8 cellular contexts compared by ENCODE assay signal in the genomic region with DNA sequence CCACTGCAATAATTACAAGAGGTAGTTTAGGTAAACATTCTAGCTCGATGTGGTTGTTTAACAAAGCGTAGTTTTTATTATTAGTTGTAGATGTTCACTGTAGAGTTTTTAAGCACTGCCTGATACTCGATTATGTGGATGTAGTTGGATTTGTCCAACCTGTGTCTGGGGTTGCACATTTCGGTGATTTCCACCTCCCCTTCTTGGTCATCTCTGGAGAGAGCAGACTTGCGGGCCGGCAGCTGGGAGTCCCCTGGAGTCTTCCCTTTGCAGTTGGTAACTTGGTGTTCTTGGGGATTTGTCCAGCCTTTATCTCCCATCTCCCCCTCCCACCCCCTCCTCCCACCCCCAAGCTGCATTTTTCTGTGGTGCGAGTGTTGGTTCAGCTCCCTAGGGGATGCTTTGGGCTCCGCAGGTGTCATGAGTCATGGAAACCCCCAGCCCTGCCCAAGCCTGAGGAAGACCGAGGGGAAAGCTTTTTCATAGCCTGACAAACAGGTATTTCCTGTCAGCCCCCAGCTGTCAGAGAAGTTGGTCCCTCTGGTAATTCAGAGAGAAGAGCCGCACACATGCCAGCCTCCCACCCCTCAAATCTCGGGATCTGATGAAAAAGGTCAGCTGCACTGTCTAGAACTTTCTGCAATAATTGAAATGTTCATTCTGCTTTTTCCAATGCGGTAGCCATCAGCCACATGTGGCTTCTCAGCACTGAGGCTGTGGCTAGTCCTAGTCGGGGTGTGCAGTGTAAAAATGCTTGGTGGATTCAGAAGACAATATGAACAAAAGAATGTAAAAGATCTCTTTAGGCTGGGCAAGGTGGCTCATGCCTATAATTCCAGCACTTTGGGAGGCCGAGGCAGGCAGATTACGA. TPM values are rescaled to one million over a fixed set of nuclear protein-coding genes. Genes with fewer than 3 reads are reported as not detected.
DNase-seq lines count a peak whose midpoint lies in the region; ATAC-seq, FAIRE-seq and TF ChIP-seq lines count a peak whose summit lies in the region.
"Had no signal": no experiment of that assay in that cellular context is flagged by ENCODE, and none has a peak within 500 bp of the region (broad histone marks: within the 10 kb centered on the region; RNA-seq: fewer than 3 reads in every experiment).

No MANE protein-coding gene starts in this region.

- FAIRE-seq in GM19239 (lab: Jason Lieb, UNC): peak; percentile 88
- FAIRE-seq: endothelial cell of umbilical vein had no signal

- no peak for DNase-seq in GM19239 (ENCODE audit: insufficient read length, low spot score)
- peak; percentile 52 for DNase-seq in WTC11 (ENCODE audit: low spot score)
- DNase-seq in progenitor cell of endocrine pancreas (ENCODE audit: low spot score, unreplicated experiment): no peak
- no peak for DNase-seq in T-helper 2 cell
- no peak for DNase-seq in activated CD4-positive, alpha-beta T cell treated with anti-CD3 and anti-CD28 coated beads, Interleukin-2, amount 50 U/mL, for 4 hours

- H3K27me3 Mint-ChIP-seq in WTC11 (ENCODE audit: low read depth) (no peaks in the 10 kb centered on the region), progenitor cell of endocrine pancreas (no peaks in the 10 kb centered on the region)

- H3K36me3 Mint-ChIP-seq in WTC11 (peaks cover 19% of the 10 kb centered on the region), progenitor cell of endocrine pancreas (ENCODE audit: insufficient read depth) (peaks cover 6% of the 10 kb centered on the region)

- CTCF ChIA-PET in WTC11 (lab: Charles Lee): interaction anchor here (0.6 to 1.4 kb wide), 6 partner anchors 9 to 879 kb away, joined by 3 to 7 read pairs (median 4); a partner anchor contains a TSS

- H3K9me3 Mint-ChIP-seq in WTC11 (peaks cover 14% of the 10 kb centered on the region), progenitor cell of endocrine pancreas (ENCODE audit: low read depth) (no peaks in the 10 kb centered on the region)

- TF ChIP-seq CTCF in WTC11 (IDR thresholded peaks at IDR 0.05) (no peak), progenitor cell of endocrine pancreas (IDR thresholded peaks at IDR 0.05; ENCODE audit: unreplicated experiment) (no peak)

- peaks cover 60% of the 10 kb centered on the region for H3K4me1 Mint-ChIP-seq in WTC11
- peaks cover 19% of the 10 kb centered on the region for H3K4me1 Mint-ChIP-seq in progenitor cell of endocrine pancreas (ENCODE audit: low read depth)

- peak overlapping the region; percentile 98 for H3K27ac Mint-ChIP-seq in WTC11
- H3K27ac Mint-ChIP-seq in progenitor cell of endocrine pancreas: peak overlapping the region; percentile 77

- POLR2A ChIA-PET in WTC11 (lab: Charles Lee): interaction anchor here (1.2 kb wide), 1 partner anchor 19 kb away, joined by 6 read pairs; no protein-coding TSS in a partner anchor

- peak; percentile 69 for ATAC-seq in HG02938 (IDR thresholded peaks at IDR 0.05; ENCODE audit: unreplicated experiment)
- ATAC-seq in WTC11: peak; percentile 77
- ATAC-seq in GM21526 (IDR thresholded peaks at IDR 0.05; ENCODE audit: low FRiP score, unreplicated experiment): no peak

- peak overlapping the region; percentile 5 for H3K4me3 Mint-ChIP-seq in WTC11
- H3K4me3 Mint-ChIP-seq in progenitor cell of endocrine pancreas (ENCODE audit: low read depth): peak overlapping the region; percentile 9

TF ChIP-seq in WTC11, 78 proteins besides CTCF, POLR2A, EP300 and RAD21:
- TF ChIP-seq ZNF423 (CRISPR knock-in tag; IDR thresholded peaks at IDR 0.05): peak; percentile 67; the same call in 1 of the 2 replicates
- TF ChIP-seq, protein P1, sequence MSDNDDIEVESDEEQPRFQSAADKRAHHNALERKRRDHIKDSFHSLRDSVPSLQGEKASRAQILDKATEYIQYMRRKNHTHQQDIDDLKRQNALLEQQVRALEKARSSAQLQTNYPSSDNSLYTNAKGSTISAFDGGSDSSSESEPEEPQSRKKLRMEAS (CRISPR knock-in tag; IDR thresholded peaks at IDR 0.05): no peak

RNA-seq across cellular contexts. Expression of a gene that starts 50.3 kb away (rescaled TPM):
- 38.0 to 45.5 TPM (median 39.7 TPM) in 3 replicates for total RNA-seq in WTC11 (2021)
- 66.2 and 70.1 TPM in 2 replicates for total RNA-seq in progenitor cell of endocrine pancreas
